8 cellular contexts compared by ENCODE assay signal in genomic region chr6:110039996-110040383, GRCh38.
DNase-seq lines count a peak whose midpoint lies in the region; ATAC-seq and TF ChIP-seq lines count a peak whose summit lies in the region.

No MANE protein-coding gene starts in this region.

- TF ChIP-seq CTCF in epithelial cell of esophagus (IDR thresholded peaks at IDR 0.05; ENCODE audit: insufficient read depth, low read depth, low read length, missing control alignments) (peak; percentile 61), neural progenitor cell (IDR thresholded peaks at IDR 0.05) (peak; percentile 55)

- H3K9ac ChIP-seq in neural progenitor cell = no peak overlapping the region

- H3K4me3 Mint-ChIP-seq in activated CD8-positive, alpha-beta T cell treated with anti-CD3 and anti-CD28 coated beads, Interleukin-2, amount 10 ng/mL, durations not matched to agents 7 days and 5 days = peak overlapping the region; percentile 81
- peak overlapping the region; percentile 63 for H3K4me3 Mint-ChIP-seq in neural progenitor cell

- H3K9me3 ChIP-seq in neural progenitor cell (ENCODE audit: low read depth) = no peaks in the 10 kb centered on the region

- H3F3A ChIP-seq in neural progenitor cell (ENCODE audit: low read depth) = no peaks in the 10 kb centered on the region

- no peaks in the 10 kb centered on the region for H3K79me2 ChIP-seq in ACC112 (ENCODE audit: control insufficient read depth, insufficient read depth, low read length, unreplicated experiment)
- no peaks in the 10 kb centered on the region for H3K79me2 ChIP-seq in neural progenitor cell (ENCODE audit: low read depth)

- no peaks in the 10 kb centered on the region for H4K20me1 ChIP-seq in neural progenitor cell (ENCODE audit: low read depth)

- peak overlapping the region; percentile 54 for H2AFZ ChIP-seq in ACC112 (ENCODE audit: low read length, unreplicated experiment)
- peak overlapping the region; percentile 99 for H2AFZ ChIP-seq in neural progenitor cell (replicated peaks)

- H3K36me3 ChIP-seq in ACC112 (ENCODE audit: insufficient read depth, low read length) (no peaks in the 10 kb centered on the region), neural progenitor cell (no peaks in the 10 kb centered on the region)

- CTCF ChIA-PET in activated CD8-positive, alpha-beta T cell treated with anti-CD3 and anti-CD28 coated beads, Interleukin-2, amount 10 ng/mL, durations not matched to agents 7 days and 5 days (lab: Charles Lee) = interaction anchor here (0.6 to 6.0 kb wide), 117 partner anchors 9 to 1255 kb away, joined by 3 to 203 read pairs (median 4); partner anchors contain the start of genes AK9, CDC40, FIG4 and MICAL1

- POLR2A ChIA-PET in activated CD8-positive, alpha-beta T cell treated with anti-CD3 and anti-CD28 coated beads, Interleukin-2, amount 10 ng/mL, durations not matched to agents 7 days and 5 days (lab: Charles Lee) = interaction anchor here (0.8 to 1.9 kb wide), 9 partner anchors 140 to 590 kb away, joined by 3 to 6 read pairs (median 3); partner anchors contain the start of genes AK9, CDC40, FIG4 and MICAL1

- H3K27me3 ChIP-seq in ACC112 (ENCODE audit: insufficient read depth, low read length) (no peaks in the 10 kb centered on the region), neural progenitor cell (no peaks in the 10 kb centered on the region)

- H3K4me1 ChIP-seq in ACC112 (ENCODE audit: control insufficient read depth, insufficient read depth, low read length, unreplicated experiment) = no peaks in the 10 kb centered on the region
- H3K4me1 ChIP-seq in neural progenitor cell = no peaks in the 10 kb centered on the region

- no peaks in the 10 kb centered on the region for H3K27me3 Mint-ChIP-seq in activated CD8-positive, alpha-beta T cell treated with anti-CD3 and anti-CD28 coated beads, Interleukin-2, amount 10 ng/mL, durations not matched to agents 7 days and 5 days (ENCODE audit: low read depth)
- peaks cover 6% of the 10 kb centered on the region for H3K27me3 Mint-ChIP-seq in neural progenitor cell (ENCODE audit: insufficient read depth, low read depth)

- peak overlapping the region; percentile 71 for H3K4me2 ChIP-seq in neural progenitor cell

- H3K27ac ChIP-seq in ACC112 (ENCODE audit: low read depth, low read length) = no peak overlapping the region
- no peak overlapping the region for H3K27ac ChIP-seq in neural progenitor cell

- H3K9me3 Mint-ChIP-seq in activated CD8-positive, alpha-beta T cell treated with anti-CD3 and anti-CD28 coated beads, Interleukin-2, amount 10 ng/mL, durations not matched to agents 7 days and 5 days (ENCODE audit: insufficient read depth) = no peaks in the 10 kb centered on the region
- no peaks in the 10 kb centered on the region for H3K9me3 Mint-ChIP-seq in neural progenitor cell

- peaks cover 28% of the 10 kb centered on the region for H3K4me1 Mint-ChIP-seq in activated CD8-positive, alpha-beta T cell treated with anti-CD3 and anti-CD28 coated beads, Interleukin-2, amount 10 ng/mL, durations not matched to agents 7 days and 5 days (ENCODE audit: low read depth)
- peaks cover 17% of the 10 kb centered on the region for H3K4me1 Mint-ChIP-seq in neural progenitor cell

- peak overlapping the region; percentile 95 for H3K27ac Mint-ChIP-seq in activated CD8-positive, alpha-beta T cell treated with anti-CD3 and anti-CD28 coated beads, Interleukin-2, amount 10 ng/mL, durations not matched to agents 7 days and 5 days
- H3K27ac Mint-ChIP-seq in neural progenitor cell = peak overlapping the region; percentile 29

- H3K36me3 Mint-ChIP-seq in activated CD8-positive, alpha-beta T cell treated with anti-CD3 and anti-CD28 coated beads, Interleukin-2, amount 10 ng/mL, durations not matched to agents 7 days and 5 days (ENCODE audit: low read depth) = no peaks in the 10 kb centered on the region
- no peaks in the 10 kb centered on the region for H3K36me3 Mint-ChIP-seq in neural progenitor cell

- peak overlapping the region; percentile 65 for H3K4me3 ChIP-seq in ACC112 (ENCODE audit: low read depth, low read length)
- peak overlapping the region; percentile 28 for H3K4me3 ChIP-seq in epithelial cell of esophagus (ENCODE audit: low read length)
- H3K4me3 ChIP-seq in neural progenitor cell = peak overlapping the region; percentile 36

- peak; percentile 33 for ATAC-seq in GM18858 (IDR thresholded peaks at IDR 0.05; ENCODE audit: unreplicated experiment)
- ATAC-seq in HG03097 (IDR thresholded peaks at IDR 0.05; ENCODE audit: low FRiP score, unreplicated experiment) = peak; percentile 36
- ATAC-seq in activated CD8-positive, alpha-beta T cell treated with anti-CD3 and anti-CD28 coated beads, Interleukin-2, amount 10 ng/mL, durations not matched to agents 7 days and 5 days = peak; percentile 74

- peak; percentile 68 for DNase-seq in NCI-H2196 (lab: John Stamatoyannopoulos, UW; ENCODE audit: unreplicated experiment)
- DNase-seq in activated CD8-positive, alpha-beta T cell treated with anti-CD3 and anti-CD28 coated beads, Interleukin-2, amount 10 ng/mL, durations not matched to agents 7 days and 5 days = peak; percentile 74
- peak; percentile 54 for DNase-seq in epithelial cell of esophagus (ENCODE audit: low read depth)
- DNase-seq in neural progenitor cell (ENCODE audit: low spot score) = peak; percentile 36
- DNase-seq in midbrain (lab: John Stamatoyannopoulos, UW) = no peak
